ENCODE assay signal across 13 cellular contexts in genomic region chr1:61951731-61952585, GRCh38.
DNase-seq lines count a peak whose midpoint lies in the region; ATAC-seq and TF ChIP-seq lines count a peak whose summit lies in the region.
"Had no signal": no experiment of that assay in that cellular context is flagged by ENCODE, and none has a peak within 500 bp of the region (broad histone marks: within the 10 kb centered on the region; RNA-seq: fewer than 3 reads in every experiment).

No MANE protein-coding gene starts in this region.

- peak; percentile 41 for DNase-seq in HK-2 (ENCODE audit: unreplicated experiment)
- DNase-seq in SJSA1 (ENCODE audit: low read depth in 1 of 2, low spot score in 2 of 2) = peak; percentile 72 to 83
- DNase-seq in fibroblast of the aortic adventitia (ENCODE audit: low read depth) = peak; percentile 27
- peak; percentile 44 for DNase-seq in non-pigmented ciliary epithelial cell (ENCODE audit: low read depth)
- DNase-seq in activated T-cell treated with anti-CD3 and anti-CD28 coated beads, Interleukin-2, amount 50 U/mL, for 72 hours = no peak
- DNase-seq in activated naive CD8-positive, alpha-beta T cell treated with anti-CD3 and anti-CD28 coated beads, Interleukin-2, amount 50 U/mL, for 24 hours = no peak
- DNase-seq in right lobe of liver = no peak
- DNase-seq: activated CD8-positive, alpha-beta memory T cell treated with anti-CD3 and anti-CD28 coated beads for 24 hours; glutamatergic neuron; NCI-H1092; nephron progenitor cell; SIG-M5 had no signal

- H3K27ac ChIP-seq in SJSA1 (peak overlapping the region; percentile 64), right lobe of liver (no peak overlapping the region)

- H3K9me3 Mint-ChIP-seq in activated T-cell treated with anti-CD3 and anti-CD28 coated beads, Interleukin-2, amount 50 U/mL, for 72 hours = no peaks in the 10 kb centered on the region
- no peaks in the 10 kb centered on the region for H3K9me3 Mint-ChIP-seq in activated naive CD8-positive, alpha-beta T cell treated with anti-CD3 and anti-CD28 coated beads, Interleukin-2, amount 50 U/mL, for 24 hours

- no peaks in the 10 kb centered on the region for H3K36me3 ChIP-seq in SJSA1
- H3K36me3 ChIP-seq in right lobe of liver = no peaks in the 10 kb centered on the region

- no peak for TF ChIP-seq CTCF in fibroblast of the aortic adventitia (IDR thresholded peaks at IDR 0.05; ENCODE audit: insufficient read depth, low read length)
- no peak for TF ChIP-seq CTCF in right lobe of liver (IDR thresholded peaks at IDR 0.05)

- H3K4me3 Mint-ChIP-seq in activated T-cell treated with anti-CD3 and anti-CD28 coated beads, Interleukin-2, amount 50 U/mL, for 72 hours = no peak overlapping the region
- no peak overlapping the region for H3K4me3 Mint-ChIP-seq in activated naive CD8-positive, alpha-beta T cell treated with anti-CD3 and anti-CD28 coated beads, Interleukin-2, amount 50 U/mL, for 24 hours
- H3K4me3 Mint-ChIP-seq: nephron progenitor cell had no signal

- H3K27ac Mint-ChIP-seq in activated T-cell treated with anti-CD3 and anti-CD28 coated beads, Interleukin-2, amount 50 U/mL, for 72 hours = no peak overlapping the region
- H3K27ac Mint-ChIP-seq in activated naive CD8-positive, alpha-beta T cell treated with anti-CD3 and anti-CD28 coated beads, Interleukin-2, amount 50 U/mL, for 24 hours = no peak overlapping the region
- H3K27ac Mint-ChIP-seq: nephron progenitor cell had no signal

- no peak for TF ChIP-seq POLR2A in right lobe of liver (IDR thresholded peaks at IDR 0.05)

- H3K9me3 ChIP-seq in SJSA1 (replicated peaks) (no peaks in the 10 kb centered on the region), right lobe of liver (no peaks in the 10 kb centered on the region)

- H3K4me1 ChIP-seq in SJSA1 (replicated peaks) (peaks cover 26% of the 10 kb centered on the region), right lobe of liver (no peaks in the 10 kb centered on the region)

- H3K27me3 ChIP-seq in SJSA1 (replicated peaks) (no peaks in the 10 kb centered on the region), right lobe of liver (no peaks in the 10 kb centered on the region)

- intact Hi-C loops in right lobe of liver (cut with DNase I) = no loop called here

- 69% methylated on average over 9 of the region's 9 CpGs for WGBS in right lobe of liver (ENCODE audit: insufficient coverage, low coverage, low lambda C conversion rate, missing lambda C conversion rate)

- H3K4me1 Mint-ChIP-seq in activated T-cell treated with anti-CD3 and anti-CD28 coated beads, Interleukin-2, amount 50 U/mL, for 72 hours (ENCODE audit: low read depth) = no peaks in the 10 kb centered on the region
- H3K4me1 Mint-ChIP-seq in activated naive CD8-positive, alpha-beta T cell treated with anti-CD3 and anti-CD28 coated beads, Interleukin-2, amount 50 U/mL, for 24 hours = no peaks in the 10 kb centered on the region

- no peaks in the 10 kb centered on the region for H3K27me3 Mint-ChIP-seq in activated T-cell treated with anti-CD3 and anti-CD28 coated beads, Interleukin-2, amount 50 U/mL, for 72 hours (ENCODE audit: low read depth)
- no peaks in the 10 kb centered on the region for H3K27me3 Mint-ChIP-seq in activated naive CD8-positive, alpha-beta T cell treated with anti-CD3 and anti-CD28 coated beads, Interleukin-2, amount 50 U/mL, for 24 hours

- H3K4me3 ChIP-seq in SJSA1 = no peak overlapping the region
- no peak overlapping the region for H3K4me3 ChIP-seq in fibroblast of the aortic adventitia (ENCODE audit: low read depth, low read length)
- no peak overlapping the region for H3K4me3 ChIP-seq in right lobe of liver

- no peaks in the 10 kb centered on the region for H3K36me3 Mint-ChIP-seq in activated T-cell treated with anti-CD3 and anti-CD28 coated beads, Interleukin-2, amount 50 U/mL, for 72 hours (ENCODE audit: insufficient read depth in 2 of 2)
- H3K36me3 Mint-ChIP-seq in activated naive CD8-positive, alpha-beta T cell treated with anti-CD3 and anti-CD28 coated beads, Interleukin-2, amount 50 U/mL, for 24 hours (ENCODE audit: low read depth) = no peaks in the 10 kb centered on the region

- ATAC-seq in GM18511 (IDR thresholded peaks at IDR 0.05; ENCODE audit: unreplicated experiment) (no peak), right lobe of liver (no peak)
- ATAC-seq in activated T-cell treated with anti-CD3 and anti-CD28 coated beads, Interleukin-2, amount 50 U/mL, for 72 hours (replicated peaks in 1 of 2) = no peak
- ATAC-seq in activated naive CD8-positive, alpha-beta T cell treated with anti-CD3 and anti-CD28 coated beads, Interleukin-2, amount 50 U/mL, for 24 hours = no peak

Comparison
In these comparisons a context has a peak if more than half of its experiments do, and no peak if none do; other contexts are left out.
1. DNase-seq: peak in HK-2 (single experiment), SJSA1 (2 of 2), fibroblast of the aortic adventitia (single experiment) and non-pigmented ciliary epithelial cell (single experiment); none in activated T-cell treated with anti-CD3 and anti-CD28 coated beads, Interleukin-2, amount 50 U/mL, for 72 hours (0 of 2), activated naive CD8-positive, alpha-beta T cell treated with anti-CD3 and anti-CD28 coated beads, Interleukin-2, amount 50 U/mL, for 24 hours (single experiment) and right lobe of liver (0 of 3).